24 cellular contexts compared by ENCODE assay signal in genomic region chr22:44094751-44095302, GRCh38.
"Had no signal": no experiment of that assay in that cellular context is flagged by ENCODE, and none has a peak within 500 bp of the region (broad histone marks: within the 10 kb centered on the region; RNA-seq: fewer than 3 reads in every experiment).

No MANE protein-coding gene starts in this region.

- H3K9me3 ChIP-seq: colonic mucosa, esophagus squamous epithelium, gastroesophageal sphincter, neutrophil, pancreas, prostate gland, right lobe of liver, testis, tibial nerve, upper lobe of right lung, vagina had no signal

- DNase-seq: colonic mucosa; dermis blood vessel endothelial cell; esophagus squamous epithelium; foreskin fibroblast; glutamatergic neuron; left colon; left ventricle myocardium superior; mesenchymal stem cell; naive B cell; stimulated activated CD4-positive, alpha-beta T cell treated with anti-CD3 and anti-CD28 coated beads, Interleukin-15, amount 100 ng/mL, for 24 hours; stimulated activated CD4-positive, alpha-beta T cell treated with anti-CD3 and anti-CD28 coated beads, Interleukin-1b, Interleukin-23, amount 100 ng/mL, for 48 hours; stimulated activated CD4-positive, alpha-beta T cell treated with anti-CD3 and anti-CD28 coated beads, Interleukin-4, amount 100 ng/mL, for 4 hours; stimulated activated naive B cell treated with anti-CD40 and anti-IgM and Interleukin-4, amounts not matched to agents 10 μg/mL and 1 μg/mL and 100 μg/mL, for 72 hours; stimulated activated naive CD8-positive, alpha-beta T cell treated with anti-CD3 and anti-CD28 coated beads, Interleukin-15, amount 100 ng/mL, for 72 hours; testis; upper lobe of right lung had no signal

- H3K36me3 ChIP-seq: colonic mucosa, neutrophil, pancreas, prostate gland, right lobe of liver had no signal

- H3K27me3 ChIP-seq: colonic mucosa, gastroesophageal sphincter, neutrophil, pancreas, right lobe of liver, testis, tibial nerve, upper lobe of right lung, vagina had no signal

- ATAC-seq: gastroesophageal sphincter; left colon; left ventricle myocardium superior; pancreas; right lobe of liver; stimulated activated naive B cell treated with anti-CD40 and anti-IgM and Interleukin-4, amounts not matched to agents 10 μg/mL and 1 μg/mL and 100 μg/mL, for 72 hours; stimulated activated naive CD8-positive, alpha-beta T cell treated with anti-CD3 and anti-CD28 coated beads, Interleukin-15, amount 100 ng/mL, for 72 hours; upper lobe of right lung had no signal

- FAIRE-seq: pancreas had no signal

- H3K4me1 ChIP-seq: colonic mucosa, pancreas, prostate gland, right lobe of liver, testis, upper lobe of right lung had no signal

- H3K4me3 ChIP-seq: colonic mucosa, esophagus squamous epithelium, gastroesophageal sphincter, lung, pancreas, prostate gland, right lobe of liver, testis, tibial nerve, upper lobe of right lung, vagina had no signal

- H3K27ac ChIP-seq: colonic mucosa, esophagus squamous epithelium, gastroesophageal sphincter, neutrophil, pancreas, prostate gland, right lobe of liver, testis, tibial nerve, upper lobe of right lung, vagina had no signal
